Comparison of ENCODE assay signal across 2 cellular contexts in the genomic region with DNA sequence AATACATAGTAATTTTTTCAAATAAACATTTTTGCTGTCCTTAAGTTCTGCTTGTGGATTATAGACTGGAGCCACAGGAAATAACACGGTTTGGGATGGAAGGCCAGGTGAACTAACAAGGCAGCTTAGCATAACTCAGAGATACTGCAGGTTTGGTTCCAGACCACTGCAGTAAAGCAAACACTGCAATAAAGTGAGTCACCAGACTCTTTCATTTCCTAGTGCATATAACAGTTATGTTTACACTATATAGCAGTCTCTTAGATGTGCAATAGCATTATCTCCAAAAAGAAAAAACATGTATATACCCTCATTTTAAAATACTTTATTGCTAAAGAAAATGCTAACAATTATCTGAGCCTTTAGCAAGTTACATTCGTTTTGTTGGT.
A peak's percentile ranks its signal among the peaks of the same experiment; 100 is the strongest.
TF ChIP-seq lines count a peak whose summit lies in the region.

No MANE protein-coding gene starts in this region.

TF ChIP-seq in HEK293, 187 proteins besides CTCF, POLR2A, EP300 and RAD21:
- TF ChIP-seq ZBTB20 (tag by site-specific recombination; IDR thresholded peaks at IDR 0.05): no peak
- no peak for TF ChIP-seq ZNF548 (tag by site-specific recombination; IDR thresholded peaks at IDR 0.05)
- peak; percentile 75 for TF ChIP-seq ZNF600 (tag by site-specific recombination; IDR thresholded peaks at IDR 0.05)
- TF ChIP-seq SP2 (tag by site-specific recombination; IDR thresholded peaks at IDR 0.05): no peak

TF ChIP-seq in HepG2, 621 proteins besides CTCF, POLR2A, EP300 and RAD21:
- no peak for TF ChIP-seq TSC22D2 (CRISPR knock-in tag; IDR thresholded peaks at IDR 0.05; ENCODE audit: borderline replicate concordance)
- peak; percentile 29; the same call in 1 of the 2 replicates for TF ChIP-seq ETV5 (CRISPR knock-in tag; IDR thresholded peaks at IDR 0.05; ENCODE audit: borderline replicate concordance)
- TF ChIP-seq FOSL1 (CRISPR knock-in tag; IDR thresholded peaks at IDR 0.05; ENCODE audit: borderline replicate concordance): peak; percentile 50; the same call in 1 of the 2 replicates
- no peak for TF ChIP-seq HNRNPLL (IDR thresholded peaks at IDR 0.05; ENCODE audit: low read depth, low read length, poor library complexity, severe bottlenecking)
- peak; percentile 7; the same call in 1 of the 2 replicates for TF ChIP-seq NR2F6 (IDR thresholded peaks at IDR 0.05)
- no peak for TF ChIP-seq NR2F6 (CRISPR knock-in tag; IDR thresholded peaks at IDR 0.05)
- TF ChIP-seq, protein P1, sequence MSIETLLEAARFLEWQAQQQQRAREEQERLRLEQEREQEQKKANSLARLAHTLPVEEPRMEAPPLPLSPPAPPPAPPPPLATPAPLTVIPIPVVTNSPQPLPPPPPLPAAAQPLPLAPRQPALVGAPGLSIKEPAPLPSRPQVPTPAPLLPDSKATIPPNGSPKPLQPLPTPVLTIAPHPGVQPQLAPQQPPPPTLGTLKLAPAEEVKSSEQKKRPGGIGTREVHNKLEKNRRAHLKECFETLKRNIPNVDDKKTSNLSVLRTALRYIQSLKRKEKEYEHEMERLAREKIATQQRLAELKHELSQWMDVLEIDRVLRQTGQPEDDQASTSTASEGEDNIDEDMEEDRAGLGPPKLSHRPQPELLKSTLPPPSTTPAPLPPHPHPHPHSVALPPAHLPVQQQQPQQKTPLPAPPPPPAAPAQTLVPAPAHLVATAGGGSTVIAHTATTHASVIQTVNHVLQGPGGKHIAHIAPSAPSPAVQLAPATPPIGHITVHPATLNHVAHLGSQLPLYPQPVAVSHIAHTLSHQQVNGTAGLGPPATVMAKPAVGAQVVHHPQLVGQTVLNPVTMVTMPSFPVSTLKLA (IDR thresholded peaks at IDR 0.05): no peak
- peak; percentile 17; the same call in 1 of the 2 replicates for TF ChIP-seq SAP130 (CRISPR knock-in tag; IDR thresholded peaks at IDR 0.05; ENCODE audit: low read depth)
- TF ChIP-seq FOSL2 (CRISPR knock-in tag; IDR thresholded peaks at IDR 0.05): peak; percentile 78
- 0 out of 2 replicates have a peak, but pooled peaks have one; percentile 2 for TF ChIP-seq SOX5 (CRISPR knock-in tag; IDR thresholded peaks at IDR 0.05; ENCODE audit: borderline replicate concordance)
